In the genomic region with DNA sequence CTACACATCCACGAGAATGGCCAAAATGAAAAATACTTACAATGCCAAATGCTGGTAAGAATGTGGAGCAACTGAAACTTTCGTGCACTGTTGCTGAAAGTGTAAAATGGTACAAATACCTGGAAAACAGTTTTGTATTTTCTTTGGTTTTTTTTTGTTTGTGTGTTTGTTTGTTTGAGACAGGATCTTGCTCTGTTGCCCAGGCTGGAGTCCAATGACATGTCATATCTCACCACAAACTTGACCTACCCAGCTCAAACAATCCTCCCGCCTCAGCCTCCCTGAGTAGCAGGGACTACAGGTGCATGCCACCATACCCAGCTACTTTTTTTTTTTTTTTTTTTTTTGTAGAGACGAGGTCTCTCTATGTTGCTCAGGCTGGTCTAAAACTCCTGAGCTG, we compare ENCODE assay signal across 1 cellular context.
TF ChIP-seq lines count a peak whose summit lies in the region.

No MANE protein-coding gene starts in this region.

TF ChIP-seq in K562, 482 proteins besides CTCF, POLR2A, EP300 and RAD21 (continued from another document):
- TF ChIP-seq, protein P1, sequence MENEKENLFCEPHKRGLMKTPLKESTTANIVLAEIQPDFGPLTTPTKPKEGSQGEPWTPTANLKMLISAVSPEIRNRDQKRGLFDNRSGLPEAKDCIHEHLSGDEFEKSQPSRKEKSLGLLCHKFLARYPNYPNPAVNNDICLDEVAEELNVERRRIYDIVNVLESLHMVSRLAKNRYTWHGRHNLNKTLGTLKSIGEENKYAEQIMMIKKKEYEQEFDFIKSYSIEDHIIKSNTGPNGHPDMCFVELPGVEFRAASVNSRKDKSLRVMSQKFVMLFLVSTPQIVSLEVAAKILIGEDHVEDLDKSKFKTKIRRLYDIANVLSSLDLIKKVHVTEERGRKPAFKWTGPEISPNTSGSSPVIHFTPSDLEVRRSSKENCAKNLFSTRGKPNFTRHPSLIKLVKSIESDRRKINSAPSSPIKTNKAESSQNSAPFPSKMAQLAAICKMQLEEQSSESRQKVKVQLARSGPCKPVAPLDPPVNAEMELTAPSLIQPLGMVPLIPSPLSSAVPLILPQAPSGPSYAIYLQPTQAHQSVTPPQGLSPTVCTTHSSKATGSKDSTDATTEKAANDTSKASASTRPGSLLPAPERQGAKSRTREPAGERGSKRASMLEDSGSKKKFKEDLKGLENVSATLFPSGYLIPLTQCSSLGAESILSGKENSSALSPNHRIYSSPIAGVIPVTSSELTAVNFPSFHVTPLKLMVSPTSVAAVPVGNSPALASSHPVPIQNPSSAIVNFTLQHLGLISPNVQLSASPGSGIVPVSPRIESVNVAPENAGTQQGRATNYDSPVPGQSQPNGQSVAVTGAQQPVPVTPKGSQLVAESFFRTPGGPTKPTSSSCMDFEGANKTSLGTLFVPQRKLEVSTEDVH (IDR thresholded peaks at IDR 0.05; ENCODE audit: low read depth, partially characterized antibody): no peak
- TF ChIP-seq RBM25 (IDR thresholded peaks at IDR 0.05; ENCODE audit: low read depth, low read length, severe bottlenecking) (peak; percentile 5), YY1 (IDR thresholded peaks at IDR 0.05; ENCODE audit: borderline replicate concordance in 1 of 3, control insufficient read depth in 1 of 3, extremely low read depth in 1 of 3, insufficient read depth in 3 of 3, insufficient read length in 1 of 3, insufficient replicate concordance in 2 of 3, low read depth in 1 of 3, low read length in 2 of 3) (no peak), FOXJ3 (CRISPR knock-in tag; IDR thresholded peaks at IDR 0.05) (no peak), MEF2A (IDR thresholded peaks at IDR 0.05; ENCODE audit: control insufficient read depth, low read depth, low read length) (no peak), MED1 (CRISPR knock-in tag; IDR thresholded peaks at IDR 0.05; ENCODE audit: borderline replicate concordance) (no peak), TSC22D4 (tag; IDR thresholded peaks at IDR 0.05) (no peak), BCOR (IDR thresholded peaks at IDR 0.05) (0 out of 2 replicates have a peak, but pooled peaks have one; percentile 41), ZBTB8A (IDR thresholded peaks at IDR 0.05; ENCODE audit: partially characterized antibody) (no peak)
- TF ChIP-seq, protein P2, sequence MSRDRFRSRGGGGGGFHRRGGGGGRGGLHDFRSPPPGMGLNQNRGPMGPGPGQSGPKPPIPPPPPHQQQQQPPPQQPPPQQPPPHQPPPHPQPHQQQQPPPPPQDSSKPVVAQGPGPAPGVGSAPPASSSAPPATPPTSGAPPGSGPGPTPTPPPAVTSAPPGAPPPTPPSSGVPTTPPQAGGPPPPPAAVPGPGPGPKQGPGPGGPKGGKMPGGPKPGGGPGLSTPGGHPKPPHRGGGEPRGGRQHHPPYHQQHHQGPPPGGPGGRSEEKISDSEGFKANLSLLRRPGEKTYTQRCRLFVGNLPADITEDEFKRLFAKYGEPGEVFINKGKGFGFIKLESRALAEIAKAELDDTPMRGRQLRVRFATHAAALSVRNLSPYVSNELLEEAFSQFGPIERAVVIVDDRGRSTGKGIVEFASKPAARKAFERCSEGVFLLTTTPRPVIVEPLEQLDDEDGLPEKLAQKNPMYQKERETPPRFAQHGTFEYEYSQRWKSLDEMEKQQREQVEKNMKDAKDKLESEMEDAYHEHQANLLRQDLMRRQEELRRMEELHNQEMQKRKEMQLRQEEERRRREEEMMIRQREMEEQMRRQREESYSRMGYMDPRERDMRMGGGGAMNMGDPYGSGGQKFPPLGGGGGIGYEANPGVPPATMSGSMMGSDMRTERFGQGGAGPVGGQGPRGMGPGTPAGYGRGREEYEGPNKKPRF (IDR thresholded peaks at IDR 0.05; ENCODE audit: low read depth, low read length): no peak
- TF ChIP-seq, protein P3, sequence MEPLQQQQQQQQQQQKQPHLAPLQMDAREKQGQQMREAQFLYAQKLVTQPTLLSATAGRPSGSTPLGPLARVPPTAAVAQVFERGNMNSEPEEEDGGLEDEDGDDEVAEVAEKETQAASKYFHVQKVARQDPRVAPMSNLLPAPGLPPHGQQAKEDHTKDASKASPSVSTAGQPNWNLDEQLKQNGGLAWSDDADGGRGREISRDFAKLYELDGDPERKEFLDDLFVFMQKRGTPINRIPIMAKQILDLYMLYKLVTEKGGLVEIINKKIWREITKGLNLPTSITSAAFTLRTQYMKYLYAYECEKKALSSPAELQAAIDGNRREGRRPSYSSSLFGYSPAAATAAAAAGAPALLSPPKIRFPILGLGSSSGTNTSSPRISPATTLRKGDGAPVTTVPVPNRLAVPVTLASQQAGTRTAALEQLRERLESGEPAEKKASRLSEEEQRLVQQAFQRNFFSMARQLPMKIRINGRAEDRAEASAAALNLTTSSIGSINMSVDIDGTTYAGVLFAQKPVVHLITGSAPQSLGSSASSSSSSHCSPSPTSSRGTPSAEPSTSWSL (CRISPR knock-in tag; IDR thresholded peaks at IDR 0.05; ENCODE audit: borderline replicate concordance): no peak
